11 cellular contexts compared by ENCODE assay signal in genomic region chr1:237672748-237673147, GRCh38.
DNase-seq lines count a peak whose midpoint lies in the region; ATAC-seq and TF ChIP-seq lines count a peak whose summit lies in the region.
"Had no signal": no experiment of that assay in that cellular context is flagged by ENCODE, and none has a peak within 500 bp of the region (broad histone marks: within the 10 kb centered on the region; RNA-seq: fewer than 3 reads in every experiment).

No MANE protein-coding gene starts in this region.

- DNase-seq in NCI-H510A treated with DMSO at 0.1 percent for 48 hours (lab: John Stamatoyannopoulos, UW) = peak; percentile 16
- no peak for DNase-seq in NCI-H510A (lab: John Stamatoyannopoulos, UW)
- DNase-seq in HT1080 (ENCODE audit: low read depth) = peak; percentile 29
- DNase-seq in right lobe of liver = no peak
- DNase-seq in prostate gland (ENCODE audit: low spot score) = no peak
- DNase-seq in activated naive CD8-positive, alpha-beta T cell treated with anti-CD3 and anti-CD28 coated beads, Interleukin-2, amount 50 U/mL, for 24 hours = no peak
- no peak for DNase-seq in activated CD4-positive, alpha-beta T cell treated with anti-CD3 and anti-CD28 coated beads, Interleukin-2, amount 10 ng/mL, durations not matched to agents 24 days and 14 days
- DNase-seq: activated CD8-positive, alpha-beta T cell treated with anti-CD3 and anti-CD28 coated beads for 36 hours; stimulated activated naive CD8-positive, alpha-beta T cell treated with anti-CD3 and anti-CD28 coated beads, Interleukin-15, Interleukin-2, amounts not matched to agents 100 U/mL and 50 U/mL, for 24 hours had no signal

- H3K4me1 Mint-ChIP-seq in activated naive CD8-positive, alpha-beta T cell treated with anti-CD3 and anti-CD28 coated beads, Interleukin-2, amount 50 U/mL, for 24 hours = no peaks in the 10 kb centered on the region
- no peaks in the 10 kb centered on the region for H3K4me1 Mint-ChIP-seq in activated CD4-positive, alpha-beta T cell treated with anti-CD3 and anti-CD28 coated beads, Interleukin-2, amount 10 ng/mL, durations not matched to agents 24 days and 14 days

- TF ChIP-seq POLR2A in right lobe of liver (IDR thresholded peaks at IDR 0.05) = no peak
- no peak for TF ChIP-seq POLR2A in prostate gland (IDR thresholded peaks at IDR 0.05)

- TF ChIP-seq CTCF in right lobe of liver (IDR thresholded peaks at IDR 0.05) (peak in 3 of 4 donors; percentile 26 to 31 (median 30)), prostate gland (IDR thresholded peaks at IDR 0.05) (no peak)

- no peaks in the 10 kb centered on the region for H3K9me3 ChIP-seq in right lobe of liver
- H3K9me3 ChIP-seq in prostate gland = no peaks in the 10 kb centered on the region
- H3K9me3 ChIP-seq: ascending aorta had no signal

- H3K36me3 ChIP-seq in right lobe of liver (no peaks in the 10 kb centered on the region), prostate gland (no peaks in the 10 kb centered on the region)

- H3K36me3 Mint-ChIP-seq in activated naive CD8-positive, alpha-beta T cell treated with anti-CD3 and anti-CD28 coated beads, Interleukin-2, amount 50 U/mL, for 24 hours (ENCODE audit: low read depth) = no peaks in the 10 kb centered on the region
- H3K36me3 Mint-ChIP-seq in activated CD4-positive, alpha-beta T cell treated with anti-CD3 and anti-CD28 coated beads, Interleukin-2, amount 10 ng/mL, durations not matched to agents 24 days and 14 days (ENCODE audit: low read depth) = no peaks in the 10 kb centered on the region

- H3K27me3 ChIP-seq in right lobe of liver = no peaks in the 10 kb centered on the region
- no peaks in the 10 kb centered on the region for H3K27me3 ChIP-seq in prostate gland (replicated peaks; ENCODE audit: insufficient read depth)
- H3K27me3 ChIP-seq: ascending aorta had no signal

- ATAC-seq in SK-N-SH treated with all-trans-retinoic acid at 6 μM for 48 hours (peak; percentile 90), right lobe of liver (peak; percentile 44 to 81 (median 60))
- ATAC-seq in activated naive CD8-positive, alpha-beta T cell treated with anti-CD3 and anti-CD28 coated beads, Interleukin-2, amount 50 U/mL, for 24 hours = no peak
- ATAC-seq: activated CD8-positive, alpha-beta T cell treated with anti-CD3 and anti-CD28 coated beads for 36 hours; stimulated activated naive CD8-positive, alpha-beta T cell treated with anti-CD3 and anti-CD28 coated beads, Interleukin-15, Interleukin-2, amounts not matched to agents 100 U/mL and 50 U/mL, for 24 hours had no signal

- 28% methylated on average over 2 of the region's 2 CpGs for WGBS in right lobe of liver (ENCODE audit: insufficient coverage, low coverage, low lambda C conversion rate, missing lambda C conversion rate)
- 62% methylated on average over 2 of the region's 2 CpGs for WGBS in prostate gland

- H3K4me1 ChIP-seq in right lobe of liver (no peaks in the 10 kb centered on the region), prostate gland (replicated peaks) (no peaks in the 10 kb centered on the region)
- H3K4me1 ChIP-seq: ascending aorta had no signal

- intact Hi-C loops in right lobe of liver (cut with DNase I) = no loop called here
- intact Hi-C loops in prostate gland (cut with DNase I) = no loop called here
- intact Hi-C loops in activated CD4-positive, alpha-beta T cell treated with anti-CD3 and anti-CD28 coated beads, Interleukin-2, amount 10 ng/mL, durations not matched to agents 24 days and 14 days (cut with micrococcal nuclease) = no loop called here

- no peak overlapping the region for H3K27ac Mint-ChIP-seq in activated naive CD8-positive, alpha-beta T cell treated with anti-CD3 and anti-CD28 coated beads, Interleukin-2, amount 50 U/mL, for 24 hours
- H3K27ac Mint-ChIP-seq in activated CD4-positive, alpha-beta T cell treated with anti-CD3 and anti-CD28 coated beads, Interleukin-2, amount 10 ng/mL, durations not matched to agents 24 days and 14 days = no peak overlapping the region
- H3K27ac Mint-ChIP-seq: activated CD8-positive, alpha-beta T cell treated with anti-CD3 and anti-CD28 coated beads for 36 hours had no signal

- H3K9me3 Mint-ChIP-seq in activated naive CD8-positive, alpha-beta T cell treated with anti-CD3 and anti-CD28 coated beads, Interleukin-2, amount 50 U/mL, for 24 hours = no peaks in the 10 kb centered on the region
- H3K9me3 Mint-ChIP-seq in activated CD4-positive, alpha-beta T cell treated with anti-CD3 and anti-CD28 coated beads, Interleukin-2, amount 10 ng/mL, durations not matched to agents 24 days and 14 days = no peaks in the 10 kb centered on the region
- H3K9me3 Mint-ChIP-seq: activated CD8-positive, alpha-beta T cell treated with anti-CD3 and anti-CD28 coated beads for 36 hours had no signal

- H3K27me3 Mint-ChIP-seq in activated naive CD8-positive, alpha-beta T cell treated with anti-CD3 and anti-CD28 coated beads, Interleukin-2, amount 50 U/mL, for 24 hours = no peaks in the 10 kb centered on the region
- no peaks in the 10 kb centered on the region for H3K27me3 Mint-ChIP-seq in activated CD4-positive, alpha-beta T cell treated with anti-CD3 and anti-CD28 coated beads, Interleukin-2, amount 10 ng/mL, durations not matched to agents 24 days and 14 days
- H3K27me3 Mint-ChIP-seq: activated CD8-positive, alpha-beta T cell treated with anti-CD3 and anti-CD28 coated beads for 36 hours had no signal

- H3K4me3 Mint-ChIP-seq in activated naive CD8-positive, alpha-beta T cell treated with anti-CD3 and anti-CD28 coated beads, Interleukin-2, amount 50 U/mL, for 24 hours = no peak overlapping the region
- H3K4me3 Mint-ChIP-seq in activated CD4-positive, alpha-beta T cell treated with anti-CD3 and anti-CD28 coated beads, Interleukin-2, amount 10 ng/mL, durations not matched to agents 24 days and 14 days = no peak overlapping the region
- H3K4me3 Mint-ChIP-seq: activated CD8-positive, alpha-beta T cell treated with anti-CD3 and anti-CD28 coated beads for 36 hours had no signal

- H3K27ac ChIP-seq in right lobe of liver = no peak overlapping the region
- H3K27ac ChIP-seq in prostate gland = no peak overlapping the region
- H3K27ac ChIP-seq: ascending aorta had no signal

- no peak overlapping the region for H3K4me3 ChIP-seq in right lobe of liver
- H3K4me3 ChIP-seq in prostate gland = no peak overlapping the region
- H3K4me3 ChIP-seq: ascending aorta had no signal

TF ChIP-seq in SK-N-SH treated with all-trans-retinoic acid at 6 μM for 48 hours, 23 proteins besides CTCF, POLR2A, EP300 and RAD21:
- TF ChIP-seq OSR1 (CRISPR knock-in tag; IDR thresholded peaks at IDR 0.05) = no peak

Comparison
In these comparisons a context has a peak if more than half of its experiments do, and no peak if none do; other contexts are left out.
1. DNase-seq: peak in NCI-H510A treated with DMSO at 0.1 percent for 48 hours (single experiment) and HT1080 (single experiment); none in NCI-H510A (single experiment), right lobe of liver (0 of 3), prostate gland (single experiment), activated naive CD8-positive, alpha-beta T cell treated with anti-CD3 and anti-CD28 coated beads, Interleukin-2, amount 50 U/mL, for 24 hours (single experiment) and activated CD4-positive, alpha-beta T cell treated with anti-CD3 and anti-CD28 coated beads, Interleukin-2, amount 10 ng/mL, durations not matched to agents 24 days and 14 days (single experiment).
2. CTCF ChIP-seq: peak in right lobe of liver (3 of 4); none in prostate gland (0 of 4).